8 cellular contexts compared by ENCODE assay signal in the genomic region with DNA sequence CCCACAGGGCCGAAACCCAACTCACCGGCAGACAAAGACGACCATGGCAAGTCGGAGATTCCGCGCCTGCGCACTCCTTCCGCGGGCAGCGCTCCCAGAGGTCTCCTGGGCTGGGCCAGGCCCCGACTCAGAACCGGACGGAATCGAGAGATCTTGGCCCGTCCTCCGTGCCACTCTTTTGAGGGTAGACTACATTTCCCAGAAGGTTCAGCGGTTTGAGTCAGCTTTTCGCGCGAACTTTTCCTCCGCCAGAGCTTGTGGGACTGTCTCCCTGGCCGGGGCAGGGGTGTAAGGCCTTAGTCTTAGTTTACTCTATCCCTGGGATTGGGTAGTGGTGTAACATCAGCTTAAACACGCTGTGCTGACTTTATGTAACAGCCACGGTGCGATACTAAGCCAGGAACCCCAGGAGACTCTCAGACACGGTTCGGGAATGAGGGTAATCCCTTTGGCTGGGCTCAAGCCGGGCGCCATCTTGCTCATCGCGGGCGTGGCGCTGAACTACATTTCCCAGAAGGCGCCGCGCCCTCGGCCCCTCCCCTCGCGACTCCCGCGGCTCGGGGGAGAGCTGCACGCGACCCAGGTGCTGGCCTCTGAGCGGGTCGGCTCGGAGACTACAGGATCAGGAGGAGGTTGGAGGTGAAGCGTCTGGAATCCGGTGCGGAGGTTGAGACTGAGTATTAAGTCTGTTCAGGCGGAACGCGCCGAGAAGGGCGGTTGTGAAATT. TPM values are rescaled to one million over a fixed set of nuclear protein-coding genes. Genes with fewer than 3 reads are reported as not detected.
DNase-seq lines count a peak whose midpoint lies in the region; ATAC-seq and TF ChIP-seq lines count a peak whose summit lies in the region.

A gene (minus strand): TSS at position 78 of the 727 bp plus-strand sequence. CDS start 13,033 bp downstream, outside the sequence.

- DNase-seq in GM06990 (ENCODE audit: extremely low read depth, insufficient read length) (peak; percentile 94), NCI-H1105 (lab: John Stamatoyannopoulos, UW) (peak; percentile 92), SKM-1 (lab: John Stamatoyannopoulos, UW; ENCODE audit: unreplicated experiment) (peak; percentile 76), glutamatergic neuron (peak; percentile 97), omental fat pad (ENCODE audit: low spot score) (peak; percentile 85), testis (peak; percentile 98)
- peak; percentile 92 for DNase-seq in activated naive CD8-positive, alpha-beta T cell treated with anti-CD3 and anti-CD28 coated beads for 36 hours

- peak within 1 kb of the TSS; percentile 99 for H3K4me3 ChIP-seq in GM06990 (replicated peaks; ENCODE audit: low read depth, low read length)
- peak within 1 kb of the TSS; percentile 66 to 68 for H3K4me3 ChIP-seq in testis

- H3K9me3 Mint-ChIP-seq in activated naive CD8-positive, alpha-beta T cell treated with anti-CD3 and anti-CD28 coated beads for 36 hours = peaks cover 33% of the 10 kb centered on the region
- H3K9me3 Mint-ChIP-seq in glutamatergic neuron (ENCODE audit: unreplicated experiment) = peaks cover 19% of the 10 kb centered on the region

- WGBS in testis, 2 donors = 0 to 1% methylated on average over 22 to 55 of the region's 55 CpGs

- peaks cover 3% of the 10 kb centered on the region for H3K36me3 ChIP-seq in GM06990 (ENCODE audit: control insufficient read depth, insufficient read depth, low read length)
- H3K36me3 ChIP-seq in testis (ENCODE audit: low read depth, missing control alignments) = no peaks in the 10 kb centered on the region

- H3K27ac Mint-ChIP-seq in activated naive CD8-positive, alpha-beta T cell treated with anti-CD3 and anti-CD28 coated beads for 36 hours = peak within 1 kb of the TSS; percentile 97
- H3K27ac Mint-ChIP-seq in glutamatergic neuron (ENCODE audit: unreplicated experiment) = peak within 1 kb of the TSS; percentile 99

- ATAC-seq in HG02588 (IDR thresholded peaks at IDR 0.05; ENCODE audit: unreplicated experiment) (peak; percentile 85), omental fat pad (ENCODE audit: low FRiP score) (peak; percentile 99)

- no peaks in the 10 kb centered on the region for H3K27me3 ChIP-seq in GM06990 (replicated peaks; ENCODE audit: control insufficient read depth, insufficient read depth, low read length)
- H3K27me3 ChIP-seq in testis = no peaks in the 10 kb centered on the region

- no peaks in the 10 kb centered on the region for H3K27me3 Mint-ChIP-seq in activated naive CD8-positive, alpha-beta T cell treated with anti-CD3 and anti-CD28 coated beads for 36 hours
- H3K27me3 Mint-ChIP-seq in glutamatergic neuron (ENCODE audit: unreplicated experiment) = peaks cover 8% of the 10 kb centered on the region

- peak within 1 kb of the TSS; percentile 98 for H3K4me3 Mint-ChIP-seq in activated naive CD8-positive, alpha-beta T cell treated with anti-CD3 and anti-CD28 coated beads for 36 hours
- peak within 1 kb of the TSS; percentile 100 for H3K4me3 Mint-ChIP-seq in glutamatergic neuron (ENCODE audit: unreplicated experiment)

- no peaks in the 10 kb centered on the region for H3K9me3 ChIP-seq in testis

- H3K4me1 ChIP-seq in testis = peaks cover 10% of the 10 kb centered on the region

- no peak for TF ChIP-seq POLR2A in testis (IDR thresholded peaks at IDR 0.05)

- TF ChIP-seq CTCF in GM06990 (IDR thresholded peaks at IDR 0.05; ENCODE audit: insufficient read depth, low read length, poor library complexity, severe bottlenecking) (no peak), glutamatergic neuron (IDR thresholded peaks at IDR 0.05; ENCODE audit: partially characterized antibody, unreplicated experiment) (no peak), omental fat pad (IDR thresholded peaks at IDR 0.05) (no peak), testis (IDR thresholded peaks at IDR 0.05) (peak in 2 of 3 experiments; percentile 9 to 11)

- intact Hi-C loops in testis (cut with DNase I; ENCODE audit: low total_unique reads) = no loop called here

- H3K4me1 Mint-ChIP-seq in activated naive CD8-positive, alpha-beta T cell treated with anti-CD3 and anti-CD28 coated beads for 36 hours = peaks cover 18% of the 10 kb centered on the region
- peaks cover 11% of the 10 kb centered on the region for H3K4me1 Mint-ChIP-seq in glutamatergic neuron (ENCODE audit: low read depth, unreplicated experiment)

- peak within 1 kb of the TSS; percentile 90 to 93 for H3K27ac ChIP-seq in testis

- H3K36me3 Mint-ChIP-seq in activated naive CD8-positive, alpha-beta T cell treated with anti-CD3 and anti-CD28 coated beads for 36 hours = peaks cover 73% of the 10 kb centered on the region
- peaks cover 30% of the 10 kb centered on the region for H3K36me3 Mint-ChIP-seq in glutamatergic neuron (ENCODE audit: unreplicated experiment)

RNA-seq across cellular contexts. Expression of the gene that starts here (rescaled TPM):
- total RNA-seq in activated naive CD8-positive, alpha-beta T cell treated with anti-CD3 and anti-CD28 coated beads for 36 hours = 1 to 10 TPM; 6.2 to 8.3 TPM
- total RNA-seq in glutamatergic neuron (ENCODE audit: unreplicated experiment) = 22.4 TPM
- total RNA-seq in omental fat pad = 10 to 100 TPM in 2 of 4 donors, 1 to 10 TPM in 2; 5.3 to 31.5 (median 9.1) TPM
- 10 to 100 TPM; 14.2 to 15.4 TPM for total RNA-seq in testis
- polyA plus RNA-seq in testis (ENCODE audit: insufficient read depth, low read depth, low replicate concordance) = 5.7 TPM

Comparison
In these comparisons a context has a peak if more than half of its experiments do, and no peak if none do; other contexts are left out.
1. Peak in every context shown above with its lines: DNase-seq, ATAC-seq, H3K4me3 ChIP-seq and H3K27ac ChIP-seq.
2. CTCF ChIP-seq: peak in testis (2 of 3); none in GM06990 (single experiment), glutamatergic neuron (single experiment) and omental fat pad (0 of 3).